In the genomic region with DNA sequence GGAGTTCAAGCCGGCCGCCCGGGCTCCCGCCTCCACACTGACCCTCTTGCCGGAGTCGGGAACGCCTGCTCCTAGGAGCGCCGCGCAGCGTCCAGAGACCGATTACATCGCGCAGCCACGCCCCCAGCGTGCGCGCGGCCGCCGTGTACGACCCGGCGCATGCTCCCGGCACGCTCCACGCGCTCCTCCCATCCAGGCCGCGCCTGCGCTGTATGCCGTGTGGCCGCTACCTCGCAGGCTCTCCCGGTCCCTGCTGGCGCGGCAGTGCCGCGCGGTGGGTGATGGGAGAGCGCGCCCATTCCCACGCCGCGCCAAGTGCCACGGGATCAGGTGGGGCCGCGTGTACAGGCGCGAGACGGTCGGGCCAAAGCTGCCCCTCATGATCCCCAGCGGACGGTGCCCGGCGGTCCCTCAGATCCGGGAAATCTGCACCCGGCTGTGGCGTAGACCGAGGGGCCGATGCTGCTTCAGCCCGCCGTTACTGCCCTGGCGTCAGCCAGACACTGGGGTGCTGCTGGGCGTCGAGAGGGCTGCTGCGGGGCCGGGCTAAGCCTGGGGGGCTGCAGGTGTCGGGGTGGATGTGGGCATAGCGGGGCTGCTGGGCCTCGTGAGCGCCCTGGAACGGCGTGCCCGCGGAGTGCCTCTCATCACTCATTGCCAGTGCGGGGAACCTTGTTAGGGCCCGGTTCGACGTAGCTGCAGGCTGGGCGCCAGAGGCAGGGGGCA, we compare ENCODE assay signal across 8 cellular contexts. TPM values are rescaled to one million over a fixed set of nuclear protein-coding genes. Genes with fewer than 3 reads are reported as not detected.
DNase-seq lines count a peak whose midpoint lies in the region; ATAC-seq and TF ChIP-seq lines count a peak whose summit lies in the region.

GNB1L (minus strand) TSS at position 97 of the 726 bp plus-strand sequence. CDS start 33,519 bp downstream, outside the sequence.
RTL10 (minus strand) TSS at position 97 of the 726 bp plus-strand sequence. CDS start 2,613 bp downstream, outside the sequence.

- BruUV-seq in OCI-LY7 (replicated peaks; lab: Mats Ljungman, UMichigan): no TSS peak

- intact Hi-C loops in OCI-LY7 (cut with micrococcal nuclease; ENCODE audit: unreplicated experiment) (loop anchor here (1.0 to 2.0 kb wide), 2 partner anchors 36 to 82 kb away; no protein-coding TSS in a partner anchor), mucosa of descending colon (cut with DNase I, micrococcal nuclease) (no loop called here)

- peaks cover 53% of the 10 kb centered on the region for H3K79me2 ChIP-seq in OCI-LY7 (ENCODE audit: insufficient read depth, low read depth, low read length)

- peaks cover 52% of the 10 kb centered on the region for H3K36me3 ChIP-seq in OCI-LY7 (ENCODE audit: insufficient read depth, low read length)
- peaks cover 4% of the 10 kb centered on the region for H3K36me3 ChIP-seq in mucosa of descending colon (ENCODE audit: low read depth)

- peak within 1 kb of the TSS; percentile 84 for H3K27ac ChIP-seq in OCI-LY7 (ENCODE audit: low read depth, low read length, poor library complexity, severe bottlenecking)

- peaks cover 37% of the 10 kb centered on the region for H3K4me1 ChIP-seq in OCI-LY7 (ENCODE audit: insufficient read depth, low read length, poor library complexity, severe bottlenecking)
- peaks cover 19% of the 10 kb centered on the region for H3K4me1 ChIP-seq in mucosa of descending colon (ENCODE audit: low read depth)

- peak within 1 kb of the TSS; percentile 92 to 96 (median 94) for H3K4me3 Mint-ChIP-seq in IgD-negative memory B cell

- DNase-seq in DMS153 treated with DMSO at 0.1 percent for 48 hours (lab: John Stamatoyannopoulos, UW; ENCODE audit: unreplicated experiment) (peak; percentile 92), OCI-LY7 (ENCODE audit: low spot score) (peak; percentile 98), activated T-cell treated with anti-CD3 and anti-CD28 coated beads for 24 hours (ENCODE audit: low read depth) (peak; percentile 95), epithelial cell of esophagus (ENCODE audit: low read depth) (peak; percentile 98), mucosa of descending colon (peak; percentile 98 to 99 (median 98))
- DNase-seq in stimulated activated CD8-positive, alpha-beta memory T cell treated with anti-CD3 and anti-CD28 coated beads, Interleukin-4, amount 100 ng/mL, for 1 hour (ENCODE audit: low read depth in 2 of 2, low spot score in 1 of 2): peak; percentile 81 to 91

- H3K4me2 ChIP-seq in OCI-LY7 (ENCODE audit: low read length): peak within 1 kb of the TSS; percentile 100

- H3K9me3 Mint-ChIP-seq in IgD-negative memory B cell: no peaks in the 10 kb centered on the region

- H4K20me1 ChIP-seq in OCI-LY7 (ENCODE audit: insufficient read depth, low read length): 0 out of 2 replicates have a peak, but pooled peaks cover 9% of the 10 kb centered on the region

- no peaks in the 10 kb centered on the region for H3K9me2 ChIP-seq in OCI-LY7 (ENCODE audit: insufficient read depth, low read length)

- H3K27me3 Mint-ChIP-seq in IgD-negative memory B cell: no peaks in the 10 kb centered on the region

- CTCF ChIA-PET in OCI-LY7 (lab: Charles Lee; ENCODE audit: unreplicated experiment): interaction anchor here (1.5 kb wide), 1 partner anchor 32 kb away, joined by 3 read pairs; no protein-coding TSS in a partner anchor

- TF ChIP-seq CTCF in OCI-LY7 (conservative IDR thresholded peaks at IDR 0.05; ENCODE audit: low read length): 0 out of 2 replicates have a peak, but pooled peaks have one; percentile 20
- no peak for TF ChIP-seq CTCF in epithelial cell of esophagus (IDR thresholded peaks at IDR 0.05; ENCODE audit: insufficient read depth, low read depth, low read length, missing control alignments)
- TF ChIP-seq CTCF in mucosa of descending colon (IDR thresholded peaks at IDR 0.05): peak; percentile 20

- H3K4me3 ChIP-seq in OCI-LY7 (ENCODE audit: low read depth, low read length, poor library complexity, severe bottlenecking) (peak within 1 kb of the TSS; percentile 91), epithelial cell of esophagus (ENCODE audit: low read length) (peak within 1 kb of the TSS; percentile 95), mucosa of descending colon (peak within 1 kb of the TSS; percentile 69)

- peaks cover 21 to 26% (median 26%) of the 10 kb centered on the region in 3 donors for H3K4me1 Mint-ChIP-seq in IgD-negative memory B cell

- H3K36me3 Mint-ChIP-seq in IgD-negative memory B cell: peaks cover 6% of the 10 kb centered on the region

- no peak within 1 kb of the TSS for H2AFZ ChIP-seq in OCI-LY7 (ENCODE audit: low read length)

- ATAC-seq in GM21529 (IDR thresholded peaks at IDR 0.05; ENCODE audit: unreplicated experiment): peak; percentile 78
- ATAC-seq in mucosa of descending colon: peak; percentile 97

- POLR2A ChIA-PET in OCI-LY7 (lab: Charles Lee): interaction anchor here (1.0 to 2.2 kb wide), 9 partner anchors 11 to 94 kb away, joined by 3 to 20 read pairs (median 4); no protein-coding TSS in a partner anchor

- H3K9me3 ChIP-seq in OCI-LY7 (ENCODE audit: low read length): no peaks in the 10 kb centered on the region; the same call in 1 of the 2 replicates
- no peaks in the 10 kb centered on the region for H3K9me3 ChIP-seq in mucosa of descending colon

- peak within 1 kb of the TSS; percentile 89 to 96 (median 95) for H3K27ac Mint-ChIP-seq in IgD-negative memory B cell

RNA-seq across cellular contexts. Expression of gene GNB1L, which starts in this region (rescaled TPM):
- 15.3 TPM for polyA plus RNA-seq in IgD-negative memory B cell
- 21.2 and 26.7 TPM in 2 replicates for total RNA-seq in OCI-LY7 (2014; rRNA removed; shearing (Covaris generic))
- total RNA-seq in OCI-LY7 (2022) (12.9 and 13.1 TPM in 2 replicates), mucosa of descending colon (1 to 10 TPM; 2.7 to 4.7 (median 3.4) TPM)

RNA-seq across cellular contexts. Expression of gene RTL10, which starts in this region (rescaled TPM):
- polyA plus RNA-seq in IgD-negative memory B cell: 7.3 TPM
- 25.5 and 28.2 TPM in 2 replicates for total RNA-seq in OCI-LY7 (2014; rRNA removed; shearing (Covaris generic))
- total RNA-seq in OCI-LY7 (2022): 26.1 and 26.2 TPM in 2 replicates
- total RNA-seq in mucosa of descending colon: 10 to 100 TPM; 10.1 to 12.2 (median 11.9) TPM

Comparison
In these comparisons a context has a peak if more than half of its experiments do, and no peak if none do; other contexts are left out.
1. Peak in every context shown above with its lines: DNase-seq, ATAC-seq, H3K4me3 ChIP-seq and H3K27ac ChIP-seq.